Comparison of ENCODE assay signal across 8 cellular contexts in the genomic region with DNA sequence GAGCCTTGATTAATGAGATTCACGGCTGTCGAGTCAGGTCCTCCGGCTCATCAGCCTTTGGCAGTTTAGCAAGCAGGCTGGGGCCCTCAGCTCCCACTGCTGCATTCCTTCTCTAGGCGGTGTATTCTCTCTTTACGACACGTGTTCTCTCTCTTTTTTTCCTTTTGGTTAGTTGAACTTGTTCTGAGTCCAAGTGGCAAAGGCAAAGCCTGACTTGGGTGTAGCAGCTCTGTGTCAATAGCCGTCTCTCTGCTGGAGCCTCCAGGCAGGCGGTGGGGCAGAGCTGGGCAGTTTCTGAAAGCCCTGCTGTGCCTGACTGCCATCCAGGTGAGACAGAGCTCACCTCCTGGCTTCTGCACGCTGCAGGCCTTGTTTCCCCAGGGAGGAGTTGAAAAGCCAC. TPM values are rescaled to one million over a fixed set of nuclear protein-coding genes. Genes with fewer than 3 reads are reported as not detected.
DNase-seq lines count a peak whose midpoint lies in the region; ATAC-seq and TF ChIP-seq lines count a peak whose summit lies in the region.

No MANE protein-coding gene starts in this region.

- H3K27ac Mint-ChIP-seq in glutamatergic neuron (ENCODE audit: unreplicated experiment) = peak overlapping the region; percentile 34

- peak overlapping the region; percentile 17 for H3K4me3 Mint-ChIP-seq in glutamatergic neuron (ENCODE audit: unreplicated experiment)

- H3K9me3 ChIP-seq in RWPE2 (ENCODE audit: severe bottlenecking) (no peaks in the 10 kb centered on the region), psoas muscle (no peaks in the 10 kb centered on the region)

- peak overlapping the region; percentile 74 for H3K27ac ChIP-seq in RWPE2 (ENCODE audit: poor library complexity, severe bottlenecking)
- H3K27ac ChIP-seq in psoas muscle = peak overlapping the region; percentile 27

- no peak overlapping the region for H3K4me3 ChIP-seq in RWPE2 (ENCODE audit: severe bottlenecking)
- no peak overlapping the region for H3K4me3 ChIP-seq in psoas muscle

- peak; percentile 86 for DNase-seq in HT-29 (ENCODE audit: low spot score)
- peak; percentile 70 for DNase-seq in RWPE2 (ENCODE audit: low spot score)
- no peak for DNase-seq in glutamatergic neuron
- no peak for DNase-seq in psoas muscle
- DNase-seq in hepatic stellate cell (ENCODE audit: low spot score) = no peak
- no peak for DNase-seq in stimulated activated CD4-positive, alpha-beta T cell treated with anti-CD3 and anti-CD28 coated beads, Interleukin-12 subunit alpha, Interleukin-12 subunit beta, amount 100 ng/mL, for 4 hours

- peaks cover 45% of the 10 kb centered on the region for H3K4me1 ChIP-seq in RWPE2 (ENCODE audit: insufficient read depth, poor library complexity, severe bottlenecking)
- peaks cover 61% of the 10 kb centered on the region for H3K4me1 ChIP-seq in psoas muscle

- H3K9me3 Mint-ChIP-seq in glutamatergic neuron (ENCODE audit: unreplicated experiment) = peaks cover 6% of the 10 kb centered on the region

- ATAC-seq in RWPE2 (ENCODE audit: low read depth) = peak; percentile 73
- ATAC-seq in psoas muscle = peak in 3 of 4 donors; percentile 24 to 49 (median 36)
- no peak for ATAC-seq in GM19455 (IDR thresholded peaks at IDR 0.05; ENCODE audit: unreplicated experiment)
- ATAC-seq in GM21360 (IDR thresholded peaks at IDR 0.05; ENCODE audit: unreplicated experiment) = no peak

- no peaks in the 10 kb centered on the region for H3K27me3 ChIP-seq in RWPE2 (ENCODE audit: insufficient read depth, poor library complexity, severe bottlenecking)
- H3K27me3 ChIP-seq in psoas muscle (ENCODE audit: insufficient read depth in 3 of 3, low read length in 2 of 3) = no peaks in the 10 kb centered on the region

- peaks cover 25% of the 10 kb centered on the region for H3K4me1 Mint-ChIP-seq in glutamatergic neuron (ENCODE audit: low read depth, unreplicated experiment)

- H3K36me3 Mint-ChIP-seq in glutamatergic neuron (ENCODE audit: unreplicated experiment) = no peaks in the 10 kb centered on the region

- H3K27me3 Mint-ChIP-seq in glutamatergic neuron (ENCODE audit: unreplicated experiment) = peaks cover 4% of the 10 kb centered on the region

- intact Hi-C loops in psoas muscle (cut with DNase I) = no loop called here

- WGBS in psoas muscle, 3 donors = 29 to 53% (median 33%) methylated on average over 9 of the region's 9 CpGs

- TF ChIP-seq CTCF in RWPE2 (IDR thresholded peaks at IDR 0.05; ENCODE audit: poor library complexity, severe bottlenecking) = no peak
- no peak for TF ChIP-seq CTCF in glutamatergic neuron (IDR thresholded peaks at IDR 0.05; ENCODE audit: partially characterized antibody, unreplicated experiment)
- TF ChIP-seq CTCF in psoas muscle (IDR thresholded peaks at IDR 0.05) = no peak

- peaks cover 21% of the 10 kb centered on the region for H3K36me3 ChIP-seq in RWPE2 (ENCODE audit: low read depth)
- peaks cover 6 to 21% of the 10 kb centered on the region in 2 donors for H3K36me3 ChIP-seq in psoas muscle (ENCODE audit: insufficient read depth in 1 of 2, low read depth in 1 of 2)

RNA-seq across cellular contexts. Expression of gene SUSD6, which starts 46.6 kb away (rescaled TPM):
- total RNA-seq in HT-29 (2014; rRNA removed; shearing (Covaris generic)) = 6.1 and 10.9 TPM in 2 replicates
- 106 TPM for total RNA-seq in glutamatergic neuron (ENCODE audit: unreplicated experiment)
- total RNA-seq in psoas muscle = 10 to 100 TPM; 14.9 to 23.4 (median 22.4) TPM
- 10 to 100 TPM in 2 of 3 donors, 1 to 10 TPM in 1; 6.9 to 13.3 (median 11.7) TPM for polyA plus RNA-seq in psoas muscle

Comparison
In these comparisons a context has a peak if more than half of its experiments do, and no peak if none do; other contexts are left out.
1. DNase-seq: peak in HT-29 (single experiment) and RWPE2 (single experiment); none in glutamatergic neuron (single experiment), psoas muscle (0 of 2), hepatic stellate cell (single experiment) and stimulated activated CD4-positive, alpha-beta T cell treated with anti-CD3 and anti-CD28 coated beads, Interleukin-12 subunit alpha, Interleukin-12 subunit beta, amount 100 ng/mL, for 4 hours (single experiment).
2. ATAC-seq: peak in RWPE2 (single experiment) and psoas muscle (3 of 4); none in GM19455 (single experiment) and GM21360 (single experiment).